24 cellular contexts compared by ENCODE assay signal in genomic region chr1:61234582-61234909, GRCh38.
"Had no signal": no experiment of that assay in that cellular context is flagged by ENCODE, and none has a peak within 500 bp of the region (broad histone marks: within the 10 kb centered on the region; RNA-seq: fewer than 3 reads in every experiment).

No MANE protein-coding gene starts in this region.

- H3K27ac ChIP-seq: KMS-11, SJSA1, SK-N-MC had no signal

- H3K4me2 ChIP-seq: KMS-11 had no signal

- H3K4me1 ChIP-seq: SJSA1 had no signal

- H3K36me3 ChIP-seq: MG63, SJSA1 had no signal

- H3K27me3 ChIP-seq: SJSA1 had no signal

- H3K4me3 ChIP-seq: MG63, SJSA1, SK-N-MC had no signal

- DNase-seq: IMR-90, Kasumi-1, MG63, NCI-H1092, NCI-H1105 treated with DMSO at 0.1 percent for 48 hours, NCI-H1417 treated with DMSO at 0.1 percent for 48 hours, NCI-H146, NCI-H1694 treated with DMSO at 0.1 percent for 48 hours, NCI-H2029, NCI-H2081 treated with DMSO at 0.1 percent for 48 hours, NCI-H2171, NCI-H226, NCI-H446, NCI-H510A, NCI-H524 treated with DMSO at 0.1 percent for 48 hours, NCI-H69, NCI-H774, Right ventricle myocardium superior, RPMI8226, SIG-M5 had no signal

- H3K9me3 ChIP-seq: MG63, SJSA1 had no signal

- H3K9ac ChIP-seq: KMS-11 had no signal

- ATAC-seq: HepG2 had no signal
